1 cellular context compared by ENCODE assay signal in the genomic region with DNA sequence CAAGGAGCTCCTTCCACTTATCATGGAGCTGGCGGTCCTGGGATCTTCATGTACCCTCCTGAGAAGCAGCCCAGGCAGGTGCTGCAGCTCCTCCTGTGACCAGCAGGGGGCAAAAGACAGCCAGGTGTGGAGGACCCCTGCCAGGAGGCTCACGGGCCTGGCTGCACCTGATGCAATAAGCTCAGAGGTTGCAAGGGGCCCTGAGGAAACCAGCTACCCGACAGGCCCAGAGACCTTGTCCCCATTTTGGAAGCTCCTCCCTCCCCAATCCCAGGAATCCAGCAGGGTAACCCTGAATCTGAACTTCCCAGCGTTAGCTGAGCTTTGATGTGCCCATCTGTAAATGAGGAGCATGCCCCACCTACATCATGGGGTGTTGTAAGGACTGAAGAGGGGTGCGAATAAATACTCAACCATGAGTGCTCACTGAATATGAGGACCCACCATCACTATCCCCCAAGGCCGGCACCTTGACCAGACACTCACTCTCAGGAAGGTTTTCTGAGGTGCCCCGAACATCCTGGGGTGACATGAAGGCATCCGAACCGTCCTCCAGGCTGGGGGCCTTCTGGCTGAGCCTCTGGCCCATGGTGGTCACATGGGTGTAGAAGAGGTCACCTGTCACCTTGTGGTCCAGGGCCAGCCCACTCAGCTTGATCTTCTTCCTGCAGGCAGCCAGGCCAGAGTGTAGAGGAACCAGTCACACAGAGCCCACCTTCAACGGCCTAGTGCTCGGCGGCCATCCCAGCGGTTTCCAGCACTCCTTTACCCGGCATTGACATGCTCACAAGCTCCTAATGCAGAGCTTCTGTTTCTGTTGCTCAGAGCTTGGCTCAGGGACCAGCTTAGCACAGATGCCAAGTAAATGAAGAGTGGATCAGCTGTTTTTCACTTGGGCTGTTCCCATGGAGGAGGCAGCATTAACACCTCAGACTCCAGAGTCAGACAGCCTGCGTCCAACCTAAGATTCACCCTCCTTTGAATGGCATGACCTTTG.
A peak's percentile ranks its signal among the peaks of the same experiment; 100 is the strongest.
TF ChIP-seq lines count a peak whose summit lies in the region.

No MANE protein-coding gene starts in this region.

TF ChIP-seq in IMR-90, 13 proteins besides CTCF, POLR2A, EP300 and RAD21:
- TF ChIP-seq MAZ (IDR thresholded peaks at IDR 0.05; ENCODE audit: borderline replicate concordance, low read depth, low read length) = no peak
- peak; percentile 45 for TF ChIP-seq SMC3 (IDR thresholded peaks at IDR 0.05; ENCODE audit: low read depth, low read length)
